11 cellular contexts compared by ENCODE assay signal in the genomic region with DNA sequence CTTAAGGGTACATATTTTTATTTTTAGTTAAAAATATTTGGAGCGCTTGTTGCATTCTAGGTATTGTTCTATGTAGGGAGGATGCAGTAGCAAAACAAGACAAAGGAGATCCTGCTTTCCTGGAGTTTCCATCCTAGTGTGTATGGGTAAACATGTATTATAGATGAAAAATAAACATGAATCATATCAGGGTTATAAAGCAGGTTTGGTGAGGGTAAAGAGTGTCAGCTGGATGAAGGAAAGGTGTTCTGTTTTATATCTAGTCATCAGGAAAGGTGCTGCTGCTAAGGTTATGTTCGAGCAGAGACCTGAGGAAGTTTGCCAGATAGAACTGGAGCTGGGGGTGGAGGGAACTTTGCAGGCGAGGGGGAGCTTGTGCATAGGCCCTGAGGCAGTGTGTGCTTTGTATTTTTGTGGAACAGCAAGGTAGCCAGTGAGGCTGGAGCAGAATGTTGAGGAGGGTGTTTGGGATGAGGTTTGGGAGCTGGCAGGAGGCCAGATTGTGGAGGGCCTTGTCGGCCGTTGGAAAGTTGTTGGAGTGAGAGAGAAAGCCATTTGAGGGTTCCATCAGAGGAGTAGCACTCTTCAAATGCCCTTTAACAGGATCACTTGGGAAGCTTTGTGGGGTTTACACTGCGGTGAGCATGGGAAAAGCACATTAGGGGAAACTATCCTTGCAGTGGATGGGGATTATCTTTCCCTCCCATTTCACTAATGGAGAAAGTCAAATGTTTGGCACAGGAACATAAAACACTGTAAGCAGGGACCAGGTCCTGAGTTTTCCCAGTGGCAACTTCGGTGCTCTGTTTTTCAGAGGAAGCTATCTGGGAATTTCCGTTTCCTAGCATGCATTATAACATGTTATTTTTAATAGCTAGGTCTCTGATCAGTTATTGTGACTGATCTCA. TPM values are rescaled to one million over a fixed set of nuclear protein-coding genes. Genes with fewer than 3 reads are reported as not detected.
DNase-seq lines count a peak whose midpoint lies in the region; ATAC-seq, FAIRE-seq and TF ChIP-seq lines count a peak whose summit lies in the region.
"Had no signal": no experiment of that assay in that cellular context is flagged by ENCODE, and none has a peak within 500 bp of the region (broad histone marks: within the 10 kb centered on the region; RNA-seq: fewer than 3 reads in every experiment).

No MANE protein-coding gene starts in this region.

- H4K8ac ChIP-seq in neuronal stem cell (ENCODE audit: low read depth, low read length) = no peak overlapping the region

- peak overlapping the region; percentile 61 for H3K18ac ChIP-seq in neuronal stem cell (ENCODE audit: low read length)

- no peak for FAIRE-seq in bronchial epithelial cell (lab: Jason Lieb, UNC)

- H3K79me1 ChIP-seq in neuronal stem cell (ENCODE audit: low read depth, low read length) = no peaks in the 10 kb centered on the region

- intact Hi-C loops in lower lobe of right lung (cut with DNase I) = no loop called here

- H2BK15ac ChIP-seq in neuronal stem cell (ENCODE audit: low read length) = no peak overlapping the region

- H2BK12ac ChIP-seq in neuronal stem cell (ENCODE audit: low read length) = no peak overlapping the region

- H2AK5ac ChIP-seq in neuronal stem cell (ENCODE audit: low read depth, low read length) = no peak overlapping the region

- H3K36me3 ChIP-seq in bronchial epithelial cell (ENCODE audit: control insufficient read depth, insufficient read depth, low read length) (no peaks in the 10 kb centered on the region), neuronal stem cell (replicated peaks in 1 of 2; ENCODE audit: control insufficient read depth in 2 of 2, insufficient read depth in 2 of 2, low read length in 2 of 2) (no peaks in the 10 kb centered on the region), lower lobe of right lung (no peaks in the 10 kb centered on the region)
- H3K36me3 ChIP-seq: SJCRH30 had no signal

- no peak overlapping the region for H3K9ac ChIP-seq in neuronal stem cell (ENCODE audit: low read depth, low read length, poor library complexity)

- H2BK5ac ChIP-seq in neuronal stem cell (ENCODE audit: low read length) = no peak overlapping the region

- no peak overlapping the region for H3K27ac ChIP-seq in neuronal stem cell (replicated peaks; ENCODE audit: low read length)
- no peak overlapping the region for H3K27ac ChIP-seq in lower lobe of right lung
- H3K27ac ChIP-seq: SJCRH30 had no signal

- no peaks in the 10 kb centered on the region for H3K27me3 ChIP-seq in bronchial epithelial cell (ENCODE audit: control insufficient read depth, insufficient read depth, low read length)
- H3K27me3 ChIP-seq in neuronal stem cell (ENCODE audit: control insufficient read depth in 3 of 3, insufficient read depth in 3 of 3, low read depth in 1 of 3, low read length in 3 of 3) = no peaks in the 10 kb centered on the region
- H3K27me3 ChIP-seq in lower lobe of right lung (ENCODE audit: low read depth) = no peaks in the 10 kb centered on the region
- H3K27me3 ChIP-seq: SJCRH30 had no signal

- no peak overlapping the region for H4K91ac ChIP-seq in neuronal stem cell (ENCODE audit: low read depth, low read length, poor library complexity)

- no peak for TF ChIP-seq CTCF in bronchial epithelial cell (IDR thresholded peaks at IDR 0.05; ENCODE audit: insufficient read depth, low read length, severe bottlenecking)
- TF ChIP-seq CTCF in lower lobe of right lung (IDR thresholded peaks at IDR 0.05) = no peak

- no peak for ATAC-seq in GM18870 (IDR thresholded peaks at IDR 0.05; ENCODE audit: unreplicated experiment)
- ATAC-seq in lower lobe of right lung = no peak

- peaks cover 3 to 6% of the 10 kb centered on the region in 2 donors for H3K4me1 ChIP-seq in neuronal stem cell (ENCODE audit: control insufficient read depth in 2 of 2, insufficient read depth in 1 of 2, low read depth in 1 of 2, low read length in 2 of 2)
- peaks cover 67% of the 10 kb centered on the region for H3K4me1 ChIP-seq in lower lobe of right lung
- H3K4me1 ChIP-seq: SJCRH30 had no signal

- DNase-seq in NCI-H1105 treated with DMSO at 0.1 percent for 48 hours (lab: John Stamatoyannopoulos, UW) (peak; percentile 14), NCI-H1105 (lab: John Stamatoyannopoulos, UW) (no peak), NCI-H128 (lab: John Stamatoyannopoulos, UW; ENCODE audit: unreplicated experiment) (peak; percentile 38), bronchial epithelial cell (ENCODE audit: low read depth) (peak; percentile 43), neuronal stem cell (ENCODE audit: low spot score) (no peak), UCSD-AML1 (lab: John Stamatoyannopoulos, UW; ENCODE audit: unreplicated experiment) (no peak), lower lobe of right lung (no peak)
- DNase-seq: 8988T; activated naive CD4-positive, alpha-beta T cell treated with anti-CD3 and anti-CD28 coated beads, Interleukin-2, amount 50 U/mL, for 16 hours had no signal

- WGBS in neuronal stem cell (ENCODE audit: extremely low coverage in 2 of 2, insufficient read length in 2 of 2, insufficient replicate concordance in 1 of 2), 2 donors = no CpG with 5 or more reads among the region's 8 CpGs

- H2AFZ ChIP-seq in neuronal stem cell (ENCODE audit: low read length) = no peak overlapping the region

- H3K4ac ChIP-seq in neuronal stem cell (ENCODE audit: low read length) = no peak overlapping the region

- no peak overlapping the region for H3K23ac ChIP-seq in neuronal stem cell (ENCODE audit: low read depth, low read length, poor library complexity)

- H3K14ac ChIP-seq in neuronal stem cell (ENCODE audit: low read length) = no peak overlapping the region

- H3K4me3 ChIP-seq in bronchial epithelial cell (ENCODE audit: low read depth, low read length) (no peak overlapping the region), neuronal stem cell (ENCODE audit: low read length in 2 of 2) (no peak overlapping the region), lower lobe of right lung (no peak overlapping the region)
- H3K4me3 ChIP-seq: SJCRH30 had no signal

- H3K4me2 ChIP-seq in neuronal stem cell (ENCODE audit: insufficient read depth, low read length, poor library complexity, severe bottlenecking) = no peak overlapping the region

- no peaks in the 10 kb centered on the region for H3K9me3 ChIP-seq in neuronal stem cell (replicated peaks in 1 of 2; ENCODE audit: control insufficient read depth in 2 of 2, insufficient read depth in 1 of 2, low read depth in 1 of 2, low read length in 2 of 2)
- H3K9me3 ChIP-seq in lower lobe of right lung = no peaks in the 10 kb centered on the region
- H3K9me3 ChIP-seq: SJCRH30 had no signal

- no peak overlapping the region for H2BK120ac ChIP-seq in neuronal stem cell (ENCODE audit: low read depth, low read length)

RNA-seq across cellular contexts. Expression of gene AFF1, which starts 35.9 kb away (rescaled TPM):
- total RNA-seq in bronchial epithelial cell (9.2 and 11.9 TPM in 2 replicates), lower lobe of right lung (90.6 TPM)
- 21.2 TPM for polyA plus RNA-seq in neuronal stem cell (2013, experiment 1 of 2)
- 23.7 TPM for polyA plus RNA-seq in neuronal stem cell (2013, experiment 2 of 2)

Comparison
In these comparisons a context has a peak if more than half of its experiments do, and no peak if none do; other contexts are left out.
1. DNase-seq: peak in NCI-H1105 treated with DMSO at 0.1 percent for 48 hours (single experiment), NCI-H128 (single experiment) and bronchial epithelial cell (single experiment); none in NCI-H1105 (single experiment), neuronal stem cell (single experiment), UCSD-AML1 (single experiment) and lower lobe of right lung (single experiment).